In the genomic region with DNA sequence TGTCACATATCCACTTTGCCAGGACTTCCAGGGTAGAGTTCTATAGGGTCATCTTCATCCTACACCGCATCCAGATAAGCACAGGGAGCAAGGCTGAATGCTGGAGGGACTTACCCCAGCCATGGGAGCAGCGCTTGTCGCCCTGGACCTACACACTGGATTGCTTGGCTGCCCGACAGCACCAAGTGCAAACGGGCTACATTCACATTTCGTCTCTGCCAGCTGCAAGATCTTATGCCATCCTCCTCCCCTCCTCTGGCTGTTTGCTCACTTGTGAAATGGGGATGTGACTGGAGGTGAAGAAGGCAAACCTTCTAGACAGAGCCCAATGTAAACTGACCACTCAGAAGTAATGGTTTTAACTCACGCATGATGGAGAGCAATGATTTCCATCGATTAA, we compare ENCODE assay signal across 20 cellular contexts. TPM values are rescaled to one million over a fixed set of nuclear protein-coding genes. Genes with fewer than 3 reads are reported as not detected.
"Had no signal": no experiment of that assay in that cellular context is flagged by ENCODE, and none has a peak within 500 bp of the region (broad histone marks: within the 10 kb centered on the region; RNA-seq: fewer than 3 reads in every experiment).

No MANE protein-coding gene starts in this region.

- H3K36me3 Mint-ChIP-seq: activated naive CD4-positive, alpha-beta T cell treated with anti-CD3 and anti-CD28 coated beads, Interleukin-2, amount 50 U/mL, for 24 hours had no signal

- H3K27ac Mint-ChIP-seq: activated naive CD4-positive, alpha-beta T cell treated with anti-CD3 and anti-CD28 coated beads, Interleukin-2, amount 50 U/mL, for 24 hours; activated T-cell treated with anti-CD3 and anti-CD28 coated beads, Interleukin-2, amount 50 U/mL, for 72 hours; effector memory CD8-positive, alpha-beta T cell; stimulated activated naive CD8-positive, alpha-beta T cell treated with anti-CD3 and anti-CD28 coated beads, Interleukin-15, amount 100 ng/mL, for 72 hours; T-helper 17 cell had no signal

- H3K4me1 ChIP-seq: suprapubic skin had no signal

- H3K9me3 ChIP-seq: suprapubic skin, upper lobe of right lung had no signal

- H3K4me1 Mint-ChIP-seq: activated naive CD4-positive, alpha-beta T cell treated with anti-CD3 and anti-CD28 coated beads, Interleukin-2, amount 50 U/mL, for 24 hours; stimulated activated naive CD8-positive, alpha-beta T cell treated with anti-CD3 and anti-CD28 coated beads, Interleukin-15, amount 100 ng/mL, for 72 hours had no signal

- H3K27me3 Mint-ChIP-seq: activated naive CD4-positive, alpha-beta T cell treated with anti-CD3 and anti-CD28 coated beads, Interleukin-2, amount 50 U/mL, for 24 hours had no signal

- H3K4me3 ChIP-seq: lung, suprapubic skin, upper lobe of right lung had no signal

- H3K4me3 Mint-ChIP-seq: activated naive CD4-positive, alpha-beta T cell treated with anti-CD3 and anti-CD28 coated beads, Interleukin-2, amount 50 U/mL, for 24 hours; activated T-cell treated with anti-CD3 and anti-CD28 coated beads, Interleukin-2, amount 50 U/mL, for 72 hours; effector memory CD8-positive, alpha-beta T cell; stimulated activated naive CD8-positive, alpha-beta T cell treated with anti-CD3 and anti-CD28 coated beads, Interleukin-15, amount 100 ng/mL, for 72 hours; T-helper 17 cell had no signal

- H3K27ac ChIP-seq: suprapubic skin, upper lobe of right lung, VCaP had no signal

- ATAC-seq: activated T-cell treated with anti-CD3 and anti-CD28 coated beads, Interleukin-2, amount 50 U/mL, for 72 hours; effector memory CD8-positive, alpha-beta T cell; stimulated activated naive CD8-positive, alpha-beta T cell treated with anti-CD3 and anti-CD28 coated beads, Interleukin-15, amount 100 ng/mL, for 72 hours; T-helper 17 cell; upper lobe of right lung had no signal

- H3K36me3 ChIP-seq: suprapubic skin, upper lobe of right lung had no signal

- DNase-seq: activated CD4-positive, alpha-beta T cell treated with anti-CD3 and anti-CD28 coated beads, Interleukin-2, amount 50 U/mL, for 1 hour; activated CD4-positive, CD25-positive, alpha-beta regulatory T cell treated with anti-CD3 and anti-CD28 coated beads, Interleukin-2, amount 50 U/mL, for 72 hours; activated effector memory CD4-positive, alpha-beta T cell treated with anti-CD3 and anti-CD28 coated beads, Interleukin-2, amount 50 U/mL, for 16 hours; activated T-cell treated with anti-CD3 and anti-CD28 coated beads, Interleukin-2, amount 50 U/mL, for 72 hours; dermis blood vessel endothelial cell; effector memory CD8-positive, alpha-beta T cell; foreskin fibroblast; left cardiac atrium; nucleus accumbens; posterior cingulate gyrus; stimulated activated CD4-positive, alpha-beta T cell treated with anti-CD3 and anti-CD28 coated beads, Interleukin-15, amount 100 ng/mL, for 24 hours; stimulated activated CD4-positive, alpha-beta T cell treated with anti-CD3 and anti-CD28 coated beads, Interleukin-2, amount 100 ng/mL, for 48 hours; stimulated activated naive CD8-positive, alpha-beta T cell treated with anti-CD3 and anti-CD28 coated beads, Interleukin-15, amount 100 ng/mL, for 72 hours; T-helper 17 cell; upper lobe of right lung had no signal

- H3K27me3 ChIP-seq: upper lobe of right lung had no signal

- H3K9me3 Mint-ChIP-seq: activated naive CD4-positive, alpha-beta T cell treated with anti-CD3 and anti-CD28 coated beads, Interleukin-2, amount 50 U/mL, for 24 hours; activated T-cell treated with anti-CD3 and anti-CD28 coated beads, Interleukin-2, amount 50 U/mL, for 72 hours; effector memory CD8-positive, alpha-beta T cell; stimulated activated naive CD8-positive, alpha-beta T cell treated with anti-CD3 and anti-CD28 coated beads, Interleukin-15, amount 100 ng/mL, for 72 hours had no signal

RNA-seq across cellular contexts. Expression of a gene that starts 1.0 kb away (rescaled TPM):
- total RNA-seq: activated T-cell treated with anti-CD3 and anti-CD28 coated beads, Interleukin-2, amount 50 U/mL, for 72 hours; glomerular endothelial cell; left cardiac atrium; T-helper 17 cell had no signal
